Comparison of ENCODE assay signal across 8 cellular contexts in the genomic region with DNA sequence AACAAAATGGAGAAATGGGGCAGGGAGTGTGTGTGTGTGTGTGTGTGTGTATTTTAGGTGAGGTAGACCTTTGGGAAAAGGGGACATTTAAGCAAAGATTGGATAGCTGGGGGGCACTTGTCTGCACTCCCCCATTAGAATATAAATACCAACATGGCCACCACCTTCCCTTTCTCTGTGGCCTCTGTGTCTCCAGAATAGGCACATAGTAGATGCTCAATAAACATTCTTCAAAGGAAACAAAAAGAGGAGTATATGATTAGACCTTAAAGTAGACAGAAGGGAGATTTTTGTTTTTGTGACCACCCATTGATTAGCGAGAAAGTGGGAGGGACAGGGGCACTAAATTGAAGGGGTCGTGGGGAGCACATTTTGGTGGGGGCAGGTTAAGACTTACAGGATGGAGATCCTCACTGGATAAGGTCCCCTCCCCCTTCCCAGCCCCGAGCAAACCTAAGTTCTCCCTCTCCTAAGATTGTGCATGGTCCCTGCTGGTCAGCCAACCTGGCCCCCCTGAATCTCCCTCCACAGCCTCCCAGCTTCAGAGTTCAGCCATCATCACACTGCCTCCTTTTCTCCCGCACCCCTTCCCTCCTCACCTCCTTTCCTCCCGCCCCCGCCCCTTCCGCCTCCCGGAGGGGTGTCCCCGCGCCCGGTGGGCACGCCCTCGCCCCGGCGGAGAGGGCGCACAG. TPM values are rescaled to one million over a fixed set of nuclear protein-coding genes. Genes with fewer than 3 reads are reported as not detected.
DNase-seq lines count a peak whose midpoint lies in the region; ATAC-seq and TF ChIP-seq lines count a peak whose summit lies in the region.

No MANE protein-coding gene starts in this region.

- peak overlapping the region; percentile 20 for H3K4me3 Mint-ChIP-seq in chondrocyte (ENCODE audit: unreplicated experiment)

- H3K4me1 ChIP-seq in muscle layer of duodenum (ENCODE audit: control insufficient read depth in 1 of 2, insufficient read depth in 2 of 2, low read length in 2 of 2), result peaks cover 0 to 8% of the 10 kb centered on the region in 2 donors
- H3K4me1 ChIP-seq in upper lobe of right lung, result no peaks in the 10 kb centered on the region

- H3K4me3 ChIP-seq in muscle layer of duodenum (ENCODE audit: low read depth in 1 of 2, low read length in 2 of 2) (peak overlapping the region; percentile 79 to 83), upper lobe of right lung (peak overlapping the region; percentile 48)

- no peaks in the 10 kb centered on the region for H3K27me3 ChIP-seq in muscle layer of duodenum (ENCODE audit: low read depth, low read length)
- H3K27me3 ChIP-seq in upper lobe of right lung, result peaks cover 19% of the 10 kb centered on the region

- peaks cover 2% of the 10 kb centered on the region for H3K36me3 Mint-ChIP-seq in chondrocyte (ENCODE audit: low read depth)

- H3K9me3 ChIP-seq in muscle layer of duodenum (ENCODE audit: control insufficient read depth in 1 of 2, low read length in 2 of 2), result no peaks in the 10 kb centered on the region
- H3K9me3 ChIP-seq in upper lobe of right lung, result no peaks in the 10 kb centered on the region

- H3K36me3 ChIP-seq in muscle layer of duodenum (ENCODE audit: control insufficient read depth in 1 of 2, insufficient read depth in 2 of 2, low read length in 2 of 2), result no peaks in the 10 kb centered on the region
- H3K36me3 ChIP-seq in upper lobe of right lung, result no peaks in the 10 kb centered on the region

- TF ChIP-seq CTCF in chondrocyte (IDR thresholded peaks at IDR 0.05) (no peak), upper lobe of right lung (IDR thresholded peaks at IDR 0.05) (no peak)

- H3K9me3 Mint-ChIP-seq in chondrocyte (ENCODE audit: low read depth), result no peaks in the 10 kb centered on the region

- ATAC-seq in Right ventricle myocardium inferior (peak; percentile 15), upper lobe of right lung (no peak)

- intact Hi-C loops in Right ventricle myocardium inferior (cut with DNase I), result no loop called here
- intact Hi-C loops in cardiac septum (cut with DNase I), result loop anchor here (5.0 kb wide), 1 partner anchor 224 kb away; no protein-coding TSS in a partner anchor
- intact Hi-C loops in upper lobe of right lung (cut with DNase I), result no loop called here

- peaks cover 19% of the 10 kb centered on the region for H3K4me1 Mint-ChIP-seq in chondrocyte (ENCODE audit: low read depth)

- H3K27ac ChIP-seq in muscle layer of duodenum (ENCODE audit: low read length) (no peak overlapping the region), upper lobe of right lung (no peak overlapping the region)

- DNase-seq in Right ventricle myocardium inferior (ENCODE audit: missing footprints) (no peak), cardiac septum (ENCODE audit: low spot score) (no peak), chondrocyte (ENCODE audit: low spot score) (no peak), upper lobe of right lung (no peak), DMS53 (lab: John Stamatoyannopoulos, UW) (no peak), NCI-H2227 (lab: John Stamatoyannopoulos, UW; ENCODE audit: unreplicated experiment) (no peak), SW 1271 (lab: John Stamatoyannopoulos, UW) (no peak)

- H3K27ac Mint-ChIP-seq in chondrocyte (ENCODE audit: unreplicated experiment), result no peak overlapping the region

- H3K27me3 Mint-ChIP-seq in chondrocyte (ENCODE audit: low read depth), result peaks cover 48% of the 10 kb centered on the region

RNA-seq across cellular contexts. Expression of a gene that starts 0.5 kb away (rescaled TPM):
- total RNA-seq in Right ventricle myocardium inferior (4.2 TPM), cardiac septum (7.5 TPM), chondrocyte (0.28 to 0.37 TPM in 2 of 3 replicates, not detected in the other), upper lobe of right lung (5.2 TPM)
